Comparison of ENCODE assay signal across 8 cellular contexts in genomic region chr20:407097-407952, GRCh38. TPM values are rescaled to one million over a fixed set of nuclear protein-coding genes. Genes with fewer than 3 reads are reported as not detected.
A peak's percentile ranks its signal among the peaks of the same experiment; 100 is the strongest.
DNase-seq lines count a peak whose midpoint lies in the region; ATAC-seq and TF ChIP-seq lines count a peak whose summit lies in the region.

No MANE protein-coding gene starts in this region.

- H3K4me1 Mint-ChIP-seq in osteocyte (ENCODE audit: unreplicated experiment), result peaks cover 28% of the 10 kb centered on the region

- H3K36me3 Mint-ChIP-seq in activated naive CD4-positive, alpha-beta T cell treated with anti-CD3 and anti-CD28 coated beads, Interleukin-2, amount 50 U/mL, for 72 hours, result peaks cover 32 to 38% of the 10 kb centered on the region in 2 donors
- peaks cover 18% of the 10 kb centered on the region for H3K36me3 Mint-ChIP-seq in osteocyte (ENCODE audit: unreplicated experiment)

- in situ Hi-C loops in KBM-7 (cut with MboI; ENCODE audit: low pct_unique_long_range_greater_than_20kb, low sequenced_read_pairs), result no loop called here

- H3K4me3 Mint-ChIP-seq in osteocyte (ENCODE audit: unreplicated experiment), result peak overlapping the region; percentile 79

- H3K27ac ChIP-seq in tibial artery, result peak overlapping the region; percentile 90 to 94

- H3K4me3 ChIP-seq in tibial artery, result peak overlapping the region; percentile 89 to 100

- no peaks in the 10 kb centered on the region for H3K27me3 ChIP-seq in tibial artery

- H3K9me3 ChIP-seq in ES-I3 (ENCODE audit: control insufficient read depth, insufficient read depth, low read length) (peaks cover 6% of the 10 kb centered on the region), tibial artery (no peaks in the 10 kb centered on the region)

- intact Hi-C loops in head of caudate nucleus (cut with DNase I) (loop anchor here (5.0 kb wide), 1 partner anchor 55 kb away; no protein-coding TSS in a partner anchor), tibial artery (cut with DNase I; ENCODE audit: low total_unique reads) (loop anchor here (5.0 kb wide), 3 partner anchors 55 to 135 kb away; partner anchors contain the start of genes CSNK2A1 and TBC1D20)

- no peaks in the 10 kb centered on the region for H3K27me3 Mint-ChIP-seq in osteocyte (ENCODE audit: unreplicated experiment)

- peaks cover 0 to 9% of the 10 kb centered on the region in 2 donors for H3K9me3 Mint-ChIP-seq in activated naive CD4-positive, alpha-beta T cell treated with anti-CD3 and anti-CD28 coated beads, Interleukin-2, amount 50 U/mL, for 72 hours
- H3K9me3 Mint-ChIP-seq in osteocyte (ENCODE audit: unreplicated experiment), result peaks cover 4% of the 10 kb centered on the region

- 0 out of 2 replicates have a peak, but pooled peaks cover 3% of the 10 kb centered on the region for H3K4me1 ChIP-seq in ES-I3 (ENCODE audit: insufficient read depth, low read length)
- H3K4me1 ChIP-seq in tibial artery, result peaks cover 0 to 26% (median 16%) of the 10 kb centered on the region in 4 donors

- H3K36me3 ChIP-seq in ES-I3 (ENCODE audit: insufficient read depth, low read length) (peaks cover 8% of the 10 kb centered on the region; the same call in 1 of the 2 replicates), tibial artery (peaks cover 8 to 23% (median 10%) of the 10 kb centered on the region in 3 donors)

- DNase-seq in KBM-7 (peak; percentile 83), RKO (ENCODE audit: low spot score) (peak; percentile 93), head of caudate nucleus (peak; percentile 41 to 91 (median 79)), osteocyte (ENCODE audit: extremely low spot score, unreplicated experiment) (peak; percentile 91), tibial artery (peak; percentile 75 to 87)
- DNase-seq in activated naive CD4-positive, alpha-beta T cell treated with anti-CD3 and anti-CD28 coated beads, Interleukin-2, amount 50 U/mL, for 72 hours (ENCODE audit: low spot score in 2 of 2), result peak; percentile 69 to 81

- peak overlapping the region; percentile 66 for H3K9ac ChIP-seq in ES-I3 (ENCODE audit: low read depth, low read length)

- H3K27ac Mint-ChIP-seq in activated naive CD4-positive, alpha-beta T cell treated with anti-CD3 and anti-CD28 coated beads, Interleukin-2, amount 50 U/mL, for 72 hours, result peak overlapping the region; percentile 82 to 86
- H3K27ac Mint-ChIP-seq in osteocyte (ENCODE audit: unreplicated experiment), result peak overlapping the region; percentile 90

- TF ChIP-seq CTCF in osteocyte (IDR thresholded peaks at IDR 0.05) (peak; percentile 42), tibial artery (IDR thresholded peaks at IDR 0.05) (no peak)

- peak; percentile 60 for ATAC-seq in GM21737 (IDR thresholded peaks at IDR 0.05; ENCODE audit: unreplicated experiment)
- peak; percentile 80 to 85 for ATAC-seq in activated naive CD4-positive, alpha-beta T cell treated with anti-CD3 and anti-CD28 coated beads, Interleukin-2, amount 50 U/mL, for 72 hours

RNA-seq across cellular contexts. Expression of gene RBCK1, which starts 0.8 kb away (rescaled TPM):
- total RNA-seq in activated naive CD4-positive, alpha-beta T cell treated with anti-CD3 and anti-CD28 coated beads, Interleukin-2, amount 50 U/mL, for 72 hours, result 100 to 1,000 TPM; 113 to 150 TPM
- 103 and 119 TPM in 2 replicates for total RNA-seq in osteocyte

RNA-seq across cellular contexts. Expression of gene TRIB3, which starts 26.8 kb away (rescaled TPM):
- total RNA-seq in activated naive CD4-positive, alpha-beta T cell treated with anti-CD3 and anti-CD28 coated beads, Interleukin-2, amount 50 U/mL, for 72 hours, result 10 to 100 TPM; 31.3 to 39.4 TPM
- total RNA-seq in osteocyte, result 49.1 and 62.6 TPM in 2 replicates

RNA-seq across cellular contexts. Expression of gene TBC1D20, which starts 55.0 kb away (rescaled TPM):
- total RNA-seq in activated naive CD4-positive, alpha-beta T cell treated with anti-CD3 and anti-CD28 coated beads, Interleukin-2, amount 50 U/mL, for 72 hours, result 10 to 100 TPM; 20.2 to 23.9 TPM
- total RNA-seq in osteocyte, result 52.8 and 54.1 TPM in 2 replicates

Comparison
In these comparisons a context has a peak if more than half of its experiments do, and no peak if none do; other contexts are left out.
1. Peak in every context shown above with its lines: DNase-seq, ATAC-seq, H3K4me3 ChIP-seq and H3K27ac ChIP-seq.